Comparison of ENCODE assay signal across 9 cellular contexts in the genomic region with DNA sequence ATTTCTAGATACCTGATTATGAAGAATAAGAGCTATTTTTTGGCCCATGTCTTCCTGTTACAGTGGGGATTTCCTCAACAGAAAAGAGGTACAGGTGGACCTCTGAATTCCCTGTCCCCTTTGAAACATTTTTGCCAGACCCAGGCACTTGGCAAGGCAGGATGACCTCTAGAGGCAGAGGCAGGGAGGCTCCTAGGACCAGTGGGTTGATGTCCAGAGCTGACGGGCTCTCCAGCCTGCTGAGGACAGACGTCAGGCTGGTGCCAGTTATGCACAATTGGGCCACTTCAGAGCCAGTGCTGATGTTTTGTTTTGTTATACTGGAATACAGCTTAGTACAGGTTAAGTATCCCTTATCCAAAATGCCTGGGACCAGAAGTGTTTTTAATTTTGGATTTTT. TPM values are rescaled to one million over a fixed set of nuclear protein-coding genes. Genes with fewer than 3 reads are reported as not detected.
DNase-seq lines count a peak whose midpoint lies in the region; ATAC-seq, FAIRE-seq and TF ChIP-seq lines count a peak whose summit lies in the region.
"Had no signal": no experiment of that assay in that cellular context is flagged by ENCODE, and none has a peak within 500 bp of the region (broad histone marks: within the 10 kb centered on the region; RNA-seq: fewer than 3 reads in every experiment).

No MANE protein-coding gene starts in this region.

- H3K27me3 ChIP-seq in gastrocnemius medialis = no peaks in the 10 kb centered on the region

- ATAC-seq in gastrocnemius medialis = peak; percentile 9 to 19

- no peak for DNase-seq in GM10266 (ENCODE audit: extremely low spot score)
- peak in 1 of 2 donors; percentile 64 for DNase-seq in cardiac fibroblast (ENCODE audit: low read depth in 2 of 2)
- no peak for DNase-seq in kidney
- peak in 1 of 2 donors; percentile 76 for DNase-seq in gastrocnemius medialis
- no peak for DNase-seq in RKO (ENCODE audit: low spot score)
- DNase-seq in NCI-H146 (lab: John Stamatoyannopoulos, UW) = no peak
- no peak for DNase-seq in ureter (ENCODE audit: low spot score)
- DNase-seq in MV-4-11 (lab: John Stamatoyannopoulos, UW) = no peak
- DNase-seq: NCI-H446 had no signal

- H3K9ac ChIP-seq in kidney (ENCODE audit: low read length in 2 of 2) = peak overlapping the region; percentile 4 to 51

- in situ Hi-C loops in gastrocnemius medialis (cut with MboI; ENCODE audit: low sequenced_read_pairs in 4 of 4) = no loop called here

- H3K4me3 ChIP-seq in cardiac fibroblast (replicated peaks in 1 of 2; ENCODE audit: low read depth in 2 of 2, low read length in 2 of 2) (peak overlapping the region in 1 of 2 donors; percentile 11), kidney (ENCODE audit: low read length in 2 of 2) (peak overlapping the region in 1 of 2 donors; percentile 15), gastrocnemius medialis (peak overlapping the region; percentile 26 to 53 (median 46))

- H3K9me3 ChIP-seq in kidney (ENCODE audit: control insufficient read depth in 1 of 2, low read length in 2 of 2) = no peaks in the 10 kb centered on the region
- H3K9me3 ChIP-seq in gastrocnemius medialis = no peaks in the 10 kb centered on the region

- peak; percentile 11 for TF ChIP-seq CTCF in GM10266 (IDR thresholded peaks at IDR 0.05; ENCODE audit: control insufficient read depth, insufficient read depth, low read depth, missing control alignments)
- peak; percentile 49 for TF ChIP-seq CTCF in cardiac fibroblast (IDR thresholded peaks at IDR 0.05; ENCODE audit: low read depth, low read length)
- TF ChIP-seq CTCF in kidney (IDR thresholded peaks at IDR 0.05; ENCODE audit: borderline replicate concordance, extremely low read depth, insufficient read depth) = no peak
- TF ChIP-seq CTCF in gastrocnemius medialis (IDR thresholded peaks at IDR 0.05 in 4 of 5, conservative IDR thresholded peaks at IDR 0.05 in 1 of 5) = peak in 2 of 5 experiments; percentile 14 to 46

- TF ChIP-seq POLR2A in gastrocnemius medialis (IDR thresholded peaks at IDR 0.05) = no peak

- H3K36me3 ChIP-seq in kidney (ENCODE audit: control insufficient read depth in 1 of 2, insufficient read depth in 2 of 2, low read length in 2 of 2) (peaks cover 3 to 14% of the 10 kb centered on the region in 2 donors), gastrocnemius medialis (no peaks in the 10 kb centered on the region)

- H3K4me1 ChIP-seq in kidney (ENCODE audit: control insufficient read depth in 1 of 2, insufficient read depth in 1 of 2, low read depth in 1 of 2, low read length in 2 of 2) (peaks cover 79 to 80% of the 10 kb centered on the region in 2 donors), gastrocnemius medialis (peaks cover 96 to 97% of the 10 kb centered on the region in 2 donors)

- H3K27ac ChIP-seq in kidney (ENCODE audit: low read depth in 2 of 2, low read length in 2 of 2) = peak overlapping the region; percentile 85 to 93
- H3K27ac ChIP-seq in gastrocnemius medialis = peak overlapping the region; percentile 94 to 99 (median 98)

- no peak for FAIRE-seq in kidney (lab: Jason Lieb, UNC)

- intact Hi-C loops in kidney (cut with DNase I) = no loop called here
- intact Hi-C loops in gastrocnemius medialis (cut with DNase I; ENCODE audit: low total_unique reads) = loop anchor here (5.0 kb wide), 1 partner anchor 302 kb away; the partner anchor contains the start of gene AK2

RNA-seq across cellular contexts. Expression of gene A3GALT2, which starts 18.5 kb away (rescaled TPM):
- not detected for total RNA-seq in kidney
- polyA plus RNA-seq in kidney (ENCODE audit: insufficient read depth, low read depth, low replicate concordance) = not detected
- total RNA-seq in gastrocnemius medialis = not detected
- not detected for total RNA-seq in ureter
